17 cellular contexts compared by ENCODE assay signal in genomic region chr9:134625361-134626140, GRCh38. TPM values are rescaled to one million over a fixed set of nuclear protein-coding genes. Genes with fewer than 3 reads are reported as not detected.
DNase-seq lines count a peak whose midpoint lies in the region; ATAC-seq and TF ChIP-seq lines count a peak whose summit lies in the region.
"Had no signal": no experiment of that assay in that cellular context is flagged by ENCODE, and none has a peak within 500 bp of the region (broad histone marks: within the 10 kb centered on the region; RNA-seq: fewer than 3 reads in every experiment).

No MANE protein-coding gene starts in this region.

- H4K20me1 ChIP-seq in SK-N-SH (ENCODE audit: insufficient read depth): no peaks in the 10 kb centered on the region

- H3K9me2 ChIP-seq in SK-N-SH: no peaks in the 10 kb centered on the region

- TF ChIP-seq RAD21 in SK-N-SH (IDR thresholded peaks at IDR 0.05; ENCODE audit: low read length): no peak

- peaks cover 43% of the 10 kb centered on the region for H3K27me3 ChIP-seq in left ventricle myocardium inferior (ENCODE audit: low read depth)
- H3K27me3 ChIP-seq in SK-N-SH (ENCODE audit: insufficient read depth): no peaks in the 10 kb centered on the region
- peaks cover 24% of the 10 kb centered on the region for H3K27me3 ChIP-seq in suprapubic skin
- H3K27me3 ChIP-seq: sigmoid colon, upper lobe of left lung had no signal

- no peaks in the 10 kb centered on the region for H3K27me3 Mint-ChIP-seq in activated T-helper 1 cell treated with anti-CD3 and anti-CD28 coated beads, Interleukin-12 subunit alpha, Interleukin-12 subunit beta, Interleukin-2, Interleukin-4 antibody, amounts not matched to agents 30 ng/mL and 10 ng/mL and 1 ng/mL, durations not matched to agents 14 hours and 24 hours and 36 hours (ENCODE audit: insufficient read depth)

- H2AFZ ChIP-seq in SK-N-SH (ENCODE audit: low read depth): no peak overlapping the region; the same call in 1 of the 2 replicates

- TF ChIP-seq POLR2A in suprapubic skin (IDR thresholded peaks at IDR 0.05): no peak

- no peaks in the 10 kb centered on the region for H3K4me1 ChIP-seq in left ventricle myocardium inferior
- H3K4me1 ChIP-seq in SK-N-SH (ENCODE audit: control insufficient read depth in 1 of 2, insufficient read depth in 2 of 2, low read depth in 1 of 2, low read length in 1 of 2): peaks cover 0 to 32% of the 10 kb centered on the region in 2 experiments; a peak in 3 of 4 replicates
- peaks cover 5% of the 10 kb centered on the region for H3K4me1 ChIP-seq in suprapubic skin
- H3K4me1 ChIP-seq: sigmoid colon, upper lobe of left lung had no signal

- H3F3A ChIP-seq in SK-N-SH (replicated peaks; ENCODE audit: insufficient read depth): peaks cover 18% of the 10 kb centered on the region

- DNase-seq in cardiac septum (ENCODE audit: low spot score): peak; percentile 62
- no peak for DNase-seq in left ventricle myocardium inferior
- DNase-seq in SK-N-SH: no peak
- peak; percentile 83 for DNase-seq in iris pigment epithelial cell (ENCODE audit: low read depth)
- peak; percentile 30 to 58 for DNase-seq in suprapubic skin (ENCODE audit: low spot score in 2 of 2)
- DNase-seq in activated T-helper 1 cell treated with anti-CD3 and anti-CD28 coated beads, Interleukin-12 subunit alpha, Interleukin-12 subunit beta, Interleukin-2, Interleukin-4 antibody, amounts not matched to agents 30 ng/mL and 10 ng/mL and 1 ng/mL, durations not matched to agents 14 hours and 24 hours and 36 hours (ENCODE audit: low spot score): no peak
- DNase-seq: activated naive CD8-positive, alpha-beta T cell treated with anti-CD3 and anti-CD28 coated beads, Interleukin-2, amount 50 U/mL, for 24 hours; DMS79; effector memory CD4-positive, alpha-beta T cell; hippocampal formation; NCI-H2107; T-helper 17 cell had no signal

- H3K36me3 ChIP-seq in left ventricle myocardium inferior (no peaks in the 10 kb centered on the region), SK-N-SH (replicated peaks in 1 of 2; ENCODE audit: control insufficient read depth in 1 of 2, insufficient read depth in 2 of 2, low read length in 1 of 2) (no peaks in the 10 kb centered on the region), suprapubic skin (no peaks in the 10 kb centered on the region)
- H3K36me3 ChIP-seq: sigmoid colon, upper lobe of left lung had no signal

- H3K27ac ChIP-seq in left ventricle myocardium inferior (replicated peaks) (no peak overlapping the region), SK-N-SH (ENCODE audit: low read depth in 2 of 2, low read length in 1 of 2) (peak overlapping the region in 1 of 2 experiments; percentile 80; a peak in 2 of 4 replicates), suprapubic skin (no peak overlapping the region)
- H3K27ac ChIP-seq: sigmoid colon had no signal

- H3K9me3 Mint-ChIP-seq in activated T-helper 1 cell treated with anti-CD3 and anti-CD28 coated beads, Interleukin-12 subunit alpha, Interleukin-12 subunit beta, Interleukin-2, Interleukin-4 antibody, amounts not matched to agents 30 ng/mL and 10 ng/mL and 1 ng/mL, durations not matched to agents 14 hours and 24 hours and 36 hours: no peaks in the 10 kb centered on the region
- H3K9me3 Mint-ChIP-seq: activated naive CD8-positive, alpha-beta T cell treated with anti-CD3 and anti-CD28 coated beads, Interleukin-2, amount 50 U/mL, for 24 hours; memory B cell had no signal

- peak overlapping the region; percentile 16; the same call in 1 of the 2 replicates for H3K9ac ChIP-seq in SK-N-SH

- H3K36me3 Mint-ChIP-seq in activated T-helper 1 cell treated with anti-CD3 and anti-CD28 coated beads, Interleukin-12 subunit alpha, Interleukin-12 subunit beta, Interleukin-2, Interleukin-4 antibody, amounts not matched to agents 30 ng/mL and 10 ng/mL and 1 ng/mL, durations not matched to agents 14 hours and 24 hours and 36 hours (ENCODE audit: low read depth): no peaks in the 10 kb centered on the region
- H3K36me3 Mint-ChIP-seq: memory B cell had no signal

- no peaks in the 10 kb centered on the region for H3K9me3 ChIP-seq in left ventricle myocardium inferior (replicated peaks)
- H3K9me3 ChIP-seq in SK-N-SH: no peaks in the 10 kb centered on the region
- H3K9me3 ChIP-seq in suprapubic skin: no peaks in the 10 kb centered on the region
- H3K9me3 ChIP-seq: sigmoid colon, upper lobe of left lung had no signal

- POLR2A ChIA-PET in SK-N-SH (lab: Yijun Ruan, JAX): no interaction called here

- TF ChIP-seq CTCF in left ventricle myocardium inferior (IDR thresholded peaks at IDR 0.05; ENCODE audit: borderline replicate concordance): no peak
- no peak for TF ChIP-seq CTCF in SK-N-SH (IDR thresholded peaks at IDR 0.05)
- no peak for TF ChIP-seq CTCF in suprapubic skin (IDR thresholded peaks at IDR 0.05)

- H3K4me2 ChIP-seq in SK-N-SH: peak overlapping the region; percentile 44

- WGBS in SK-N-SH (ENCODE audit: low lambda C conversion rate): 85% methylated on average over 21 of the region's 22 CpGs
- WGBS in suprapubic skin: 82% methylated on average over 22 of the region's 22 CpGs

- CTCF ChIA-PET in SK-N-SH (lab: Yijun Ruan, JAX): interaction anchor here (1.4 to 1.8 kb wide), 2 partner anchors 8 to 35 kb away, joined by 3 read pairs; no protein-coding TSS in a partner anchor

- intact Hi-C loops in cardiac septum (cut with DNase I) (no loop called here), left ventricle myocardium inferior (cut with micrococcal nuclease) (no loop called here)
- intact Hi-C loops in activated T-helper 1 cell treated with anti-CD3 and anti-CD28 coated beads, Interleukin-12 subunit alpha, Interleukin-12 subunit beta, Interleukin-2, Interleukin-4 antibody, amounts not matched to agents 30 ng/mL and 10 ng/mL and 1 ng/mL, durations not matched to agents 14 hours and 24 hours and 36 hours (cut with micrococcal nuclease): no loop called here

- no peak for ATAC-seq in GM19467 (IDR thresholded peaks at IDR 0.05; ENCODE audit: unreplicated experiment)
- no peak for ATAC-seq in HG03025 (IDR thresholded peaks at IDR 0.05; ENCODE audit: low FRiP score, unreplicated experiment)
- ATAC-seq: activated naive CD8-positive, alpha-beta T cell treated with anti-CD3 and anti-CD28 coated beads, Interleukin-2, amount 50 U/mL, for 24 hours; T-helper 17 cell had no signal

- H3K27ac Mint-ChIP-seq in activated T-helper 1 cell treated with anti-CD3 and anti-CD28 coated beads, Interleukin-12 subunit alpha, Interleukin-12 subunit beta, Interleukin-2, Interleukin-4 antibody, amounts not matched to agents 30 ng/mL and 10 ng/mL and 1 ng/mL, durations not matched to agents 14 hours and 24 hours and 36 hours: no peak overlapping the region
- H3K27ac Mint-ChIP-seq: activated naive CD8-positive, alpha-beta T cell treated with anti-CD3 and anti-CD28 coated beads, Interleukin-2, amount 50 U/mL, for 24 hours; memory B cell; T-helper 17 cell had no signal

- TF ChIP-seq EP300 in SK-N-SH (IDR thresholded peaks at IDR 0.05; ENCODE audit: borderline replicate concordance in 1 of 2, low read depth in 1 of 2, low read length in 1 of 2) (no peak), suprapubic skin (IDR thresholded peaks at IDR 0.05) (no peak)

- H3K4me3 ChIP-seq in left ventricle myocardium inferior (no peak overlapping the region), SK-N-SH (ENCODE audit: low read depth in 2 of 2, low read length in 1 of 2) (no peak overlapping the region), suprapubic skin (no peak overlapping the region)
- H3K4me3 ChIP-seq: sigmoid colon, upper lobe of left lung had no signal

- no peaks in the 10 kb centered on the region for H3K4me1 Mint-ChIP-seq in activated T-helper 1 cell treated with anti-CD3 and anti-CD28 coated beads, Interleukin-12 subunit alpha, Interleukin-12 subunit beta, Interleukin-2, Interleukin-4 antibody, amounts not matched to agents 30 ng/mL and 10 ng/mL and 1 ng/mL, durations not matched to agents 14 hours and 24 hours and 36 hours (ENCODE audit: low read depth)
- H3K4me1 Mint-ChIP-seq: activated naive CD8-positive, alpha-beta T cell treated with anti-CD3 and anti-CD28 coated beads, Interleukin-2, amount 50 U/mL, for 24 hours; T-helper 17 cell had no signal

- H3K79me2 ChIP-seq in SK-N-SH (ENCODE audit: insufficient read depth): no peaks in the 10 kb centered on the region

- H3K4me3 Mint-ChIP-seq in activated T-helper 1 cell treated with anti-CD3 and anti-CD28 coated beads, Interleukin-12 subunit alpha, Interleukin-12 subunit beta, Interleukin-2, Interleukin-4 antibody, amounts not matched to agents 30 ng/mL and 10 ng/mL and 1 ng/mL, durations not matched to agents 14 hours and 24 hours and 36 hours: no peak overlapping the region
- H3K4me3 Mint-ChIP-seq: activated naive CD8-positive, alpha-beta T cell treated with anti-CD3 and anti-CD28 coated beads, Interleukin-2, amount 50 U/mL, for 24 hours; memory B cell; T-helper 17 cell had no signal

TF ChIP-seq in SK-N-SH, 30 proteins besides CTCF, POLR2A, EP300 and RAD21 (continues in another document):
- TF ChIP-seq USF1 (IDR thresholded peaks at IDR 0.05; ENCODE audit: borderline replicate concordance, low read depth): peak; percentile 46; the same call in 1 of the 2 replicates
- TF ChIP-seq FOXJ3 (CRISPR knock-in tag; IDR thresholded peaks at IDR 0.05): no peak
- no peak for TF ChIP-seq ELF1 (IDR thresholded peaks at IDR 0.05)
- TF ChIP-seq PBX3 (IDR thresholded peaks at IDR 0.05): 0 out of 2 replicates have a peak, but pooled peaks have one; percentile 21

RNA-seq across cellular contexts. Expression of gene COL5A1, which starts 16.1 kb away (rescaled TPM):
- total RNA-seq in cardiac septum (21.6 TPM), left ventricle myocardium inferior (13.9 TPM), suprapubic skin (10 to 100 TPM in 3 of 4 donors, 1 to 10 TPM in 1; 8.6 to 16.5 (median 15.4) TPM)
- 26.4 and 73.8 TPM in 2 replicates for polyA plus RNA-seq in SK-N-SH (2012; rRNA removed)
- 37.9 and 52.7 TPM in 2 replicates for polyA plus RNA-seq in SK-N-SH (2012; cell fraction: cytosol; rRNA removed)
- polyA plus RNA-seq in SK-N-SH (2012; cell fraction: nucleus; rRNA removed): 131 and 166 TPM in 2 replicates
- not detected in 2 replicates for total RNA-seq in activated T-helper 1 cell treated with anti-CD3 and anti-CD28 coated beads, Interleukin-12 subunit alpha, Interleukin-12 subunit beta, Interleukin-2, Interleukin-4 antibody, amounts not matched to agents 30 ng/mL and 10 ng/mL and 1 ng/mL, durations not matched to agents 14 hours and 24 hours and 36 hours

Comparison
In these comparisons a context has a peak if more than half of its experiments do, and no peak if none do; other contexts are left out.
1. DNase-seq: peak in cardiac septum (single experiment), iris pigment epithelial cell (single experiment) and suprapubic skin (2 of 2); none in left ventricle myocardium inferior (single experiment), SK-N-SH (single experiment) and activated T-helper 1 cell treated with anti-CD3 and anti-CD28 coated beads, Interleukin-12 subunit alpha, Interleukin-12 subunit beta, Interleukin-2, Interleukin-4 antibody, amounts not matched to agents 30 ng/mL and 10 ng/mL and 1 ng/mL, durations not matched to agents 14 hours and 24 hours and 36 hours (single experiment).